ENCODE assay signal across 17 cellular contexts in the genomic region with DNA sequence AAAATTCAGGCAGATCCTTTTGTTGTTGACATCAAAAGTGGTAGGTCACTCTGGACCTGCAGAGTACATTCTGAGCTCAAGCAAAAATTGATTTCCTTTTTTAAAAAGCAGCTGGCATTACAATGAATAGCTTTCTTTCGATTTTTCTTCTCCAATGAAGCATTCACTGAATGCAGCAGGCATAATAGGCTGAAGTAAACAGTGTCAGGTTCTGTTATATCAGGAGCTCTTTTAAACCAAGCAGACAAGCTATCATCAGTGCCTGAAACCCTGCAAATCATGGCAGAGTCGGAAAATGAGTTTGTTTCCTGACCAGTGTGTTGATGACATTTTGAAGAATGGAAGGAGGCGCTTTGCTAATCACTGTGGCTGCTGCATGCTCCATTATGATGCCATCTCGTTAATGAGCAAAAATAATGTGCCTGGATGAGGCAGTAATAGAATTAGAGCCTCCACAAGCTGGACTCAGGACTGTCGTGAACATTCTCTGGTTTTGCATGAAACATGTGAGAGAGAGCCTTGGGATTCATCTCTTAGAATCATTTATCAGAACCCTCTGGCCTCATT.
DNase-seq lines count a peak whose midpoint lies in the region; ATAC-seq and TF ChIP-seq lines count a peak whose summit lies in the region.
"Had no signal": no experiment of that assay in that cellular context is flagged by ENCODE, and none has a peak within 500 bp of the region (broad histone marks: within the 10 kb centered on the region; RNA-seq: fewer than 3 reads in every experiment).

No MANE protein-coding gene starts in this region.

- no peaks in the 10 kb centered on the region for H3K27me3 ChIP-seq in dorsolateral prefrontal cortex
- H3K27me3 ChIP-seq: hepatocyte, SJSA1 had no signal

- H3K9me3 ChIP-seq in mucosa of descending colon: no peaks in the 10 kb centered on the region

- H3K27ac ChIP-seq in dorsolateral prefrontal cortex (peak overlapping the region in 58 of 59 donors; percentile 47 to 92 (median 80)), substantia nigra (ENCODE audit: low read depth, low read length, poor library complexity, severe bottlenecking) (peak overlapping the region; percentile 86)
- H3K27ac ChIP-seq: A549, hepatocyte, SJSA1 had no signal

- DNase-seq in NCI-H82 (lab: John Stamatoyannopoulos, UW) (peak; percentile 44), NCI-H82 treated with DMSO at 0.1 percent for 48 hours (lab: John Stamatoyannopoulos, UW; ENCODE audit: unreplicated experiment) (no peak), NCI-H2107 treated with DMSO at 0.1 percent for 48 hours (lab: John Stamatoyannopoulos, UW; ENCODE audit: unreplicated experiment) (peak; percentile 96), dorsolateral prefrontal cortex (no peak), substantia nigra (lab: John Stamatoyannopoulos, UW) (peak in 2 of 49 donors; percentile 18 to 23), mucosa of descending colon (no peak)
- no peak for DNase-seq in activated CD4-positive, alpha-beta T cell treated with anti-CD3 and anti-CD28 coated beads, Interleukin-2, amount 50 U/mL, for 4 hours
- DNase-seq: activated CD8-positive, alpha-beta T cell treated with anti-CD3 and anti-CD28 coated beads, Interleukin-2, amount 10 ng/mL, durations not matched to agents 7 days and 5 days; CD8-positive, alpha-beta T cell; cortex of kidney; MM.1S; natural killer cell had no signal

- TF ChIP-seq CTCF in dorsolateral prefrontal cortex (IDR thresholded peaks at IDR 0.05 in 54 of 56, conservative IDR thresholded peaks at IDR 0.05 in 2 of 56; ENCODE audit: low read depth in 1 of 56, partially characterized antibody in 56 of 56) (no peak), mucosa of descending colon (IDR thresholded peaks at IDR 0.05) (no peak)

- intact Hi-C loops in dorsolateral prefrontal cortex (cut with DNase I): loop anchor here in 1 of 2 donors (10.0 kb wide), 2 partner anchors 113 to 283 kb away; a partner anchor contains a TSS
- intact Hi-C loops in mucosa of descending colon (cut with DNase I, micrococcal nuclease): loop anchor here in 1 of 2 donors (10.0 kb wide), 1 partner anchor 1523 kb away; no protein-coding TSS in a partner anchor

- ATAC-seq in mucosa of descending colon: no peak
- no peak for ATAC-seq in HG02970 (IDR thresholded peaks at IDR 0.05; ENCODE audit: low FRiP score, unreplicated experiment)
- ATAC-seq: A549; activated CD8-positive, alpha-beta T cell treated with anti-CD3 and anti-CD28 coated beads, Interleukin-2, amount 10 ng/mL, durations not matched to agents 7 days and 5 days; CD8-positive, alpha-beta T cell; natural killer cell; stimulated activated memory B cell treated with anti-CD40 and anti-IgM and Interleukin-4, amounts not matched to agents 10 μg/mL and 1 μg/mL and 100 μg/mL, for 72 hours had no signal

- H3K36me3 ChIP-seq in mucosa of descending colon (ENCODE audit: low read depth): no peaks in the 10 kb centered on the region
- H3K36me3 ChIP-seq: SJSA1 had no signal

- H3K4me1 ChIP-seq in mucosa of descending colon (ENCODE audit: low read depth): no peaks in the 10 kb centered on the region
- H3K4me1 ChIP-seq: A549 had no signal

- H3K4me3 ChIP-seq in dorsolateral prefrontal cortex (peak overlapping the region in 23 of 59 donors; percentile 1 to 41 (median 15)), mucosa of descending colon (no peak overlapping the region)
- H3K4me3 ChIP-seq: A549, hepatocyte, SJSA1 had no signal

Comparison
In these comparisons a context has a peak if more than half of its experiments do, and no peak if none do; other contexts are left out.
1. DNase-seq: peak in NCI-H82 (single experiment) and NCI-H2107 treated with DMSO at 0.1 percent for 48 hours (single experiment); none in NCI-H82 treated with DMSO at 0.1 percent for 48 hours (single experiment), dorsolateral prefrontal cortex (0 of 10), activated CD4-positive, alpha-beta T cell treated with anti-CD3 and anti-CD28 coated beads, Interleukin-2, amount 50 U/mL, for 4 hours (0 of 2) and mucosa of descending colon (0 of 3).